ENCODE assay signal across 1 cellular context in the genomic region with DNA sequence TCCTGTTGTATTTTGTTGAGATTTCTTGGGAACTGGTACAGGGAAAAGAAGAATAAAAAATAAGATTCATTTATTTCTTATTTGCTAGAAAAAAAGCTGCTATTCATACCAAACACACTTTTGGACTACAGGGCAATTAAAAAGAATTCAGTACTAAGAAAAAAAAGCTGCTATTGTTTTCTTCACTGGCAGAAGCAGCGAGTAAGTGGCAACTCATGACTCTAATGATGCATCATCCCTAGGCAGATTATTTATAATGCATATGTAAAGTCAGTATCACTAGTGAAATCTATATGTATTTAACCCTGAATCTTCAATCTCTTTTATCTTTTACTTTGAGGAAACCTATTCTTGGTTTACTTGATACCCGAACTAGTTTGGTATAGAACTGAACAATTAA.
TF ChIP-seq lines count a peak whose summit lies in the region.

No MANE protein-coding gene starts in this region.

TF ChIP-seq in SK-N-SH treated with all-trans-retinoic acid at 6 μM for 48 hours, 23 proteins besides CTCF, POLR2A, EP300 and RAD21:
- TF ChIP-seq PATZ1 (CRISPR knock-in tag; IDR thresholded peaks at IDR 0.05; ENCODE audit: borderline replicate concordance) (no peak), TSHZ2 (CRISPR knock-in tag; IDR thresholded peaks at IDR 0.05) (no peak), ZFP30 (CRISPR knock-in tag; IDR thresholded peaks at IDR 0.05) (no peak), ZC3H10 (CRISPR knock-in tag; IDR thresholded peaks at IDR 0.05) (no peak), OSR1 (CRISPR knock-in tag; IDR thresholded peaks at IDR 0.05) (no peak)
- TF ChIP-seq, protein P1, sequence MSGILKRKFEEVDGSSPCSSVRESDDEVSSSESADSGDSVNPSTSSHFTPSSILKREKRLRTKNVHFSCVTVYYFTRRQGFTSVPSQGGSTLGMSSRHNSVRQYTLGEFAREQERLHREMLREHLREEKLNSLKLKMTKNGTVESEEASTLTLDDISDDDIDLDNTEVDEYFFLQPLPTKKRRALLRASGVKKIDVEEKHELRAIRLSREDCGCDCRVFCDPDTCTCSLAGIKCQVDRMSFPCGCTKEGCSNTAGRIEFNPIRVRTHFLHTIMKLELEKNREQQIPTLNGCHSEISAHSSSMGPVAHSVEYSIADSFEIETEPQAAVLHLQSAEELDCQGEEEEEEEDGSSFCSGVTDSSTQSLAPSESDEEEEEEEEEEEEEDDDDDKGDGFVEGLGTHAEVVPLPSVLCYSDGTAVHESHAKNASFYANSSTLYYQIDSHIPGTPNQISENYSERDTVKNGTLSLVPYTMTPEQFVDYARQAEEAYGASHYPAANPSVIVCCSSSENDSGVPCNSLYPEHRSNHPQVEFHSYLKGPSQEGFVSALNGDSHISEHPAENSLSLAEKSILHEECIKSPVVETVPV (CRISPR knock-in tag; IDR thresholded peaks at IDR 0.05), result no peak
- TF ChIP-seq, protein P2, sequence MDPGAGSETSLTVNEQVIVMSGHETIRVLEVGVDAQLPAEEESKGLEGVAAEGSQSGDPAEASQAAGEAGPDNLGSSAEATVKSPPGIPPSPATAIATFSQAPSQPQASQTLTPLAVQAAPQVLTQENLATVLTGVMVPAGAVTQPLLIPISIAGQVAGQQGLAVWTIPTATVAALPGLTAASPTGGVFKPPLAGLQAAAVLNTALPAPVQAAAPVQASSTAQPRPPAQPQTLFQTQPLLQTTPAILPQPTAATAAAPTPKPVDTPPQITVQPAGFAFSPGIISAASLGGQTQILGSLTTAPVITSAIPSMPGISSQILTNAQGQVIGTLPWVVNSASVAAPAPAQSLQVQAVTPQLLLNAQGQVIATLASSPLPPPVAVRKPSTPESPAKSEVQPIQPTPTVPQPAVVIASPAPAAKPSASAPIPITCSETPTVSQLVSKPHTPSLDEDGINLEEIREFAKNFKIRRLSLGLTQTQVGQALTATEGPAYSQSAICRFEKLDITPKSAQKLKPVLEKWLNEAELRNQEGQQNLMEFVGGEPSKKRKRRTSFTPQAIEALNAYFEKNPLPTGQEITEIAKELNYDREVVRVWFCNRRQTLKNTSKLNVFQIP (CRISPR knock-in tag; IDR thresholded peaks at IDR 0.05; ENCODE audit: borderline replicate concordance, low read depth), result no peak
